Comparison of ENCODE assay signal across 1 cellular context in the genomic region with DNA sequence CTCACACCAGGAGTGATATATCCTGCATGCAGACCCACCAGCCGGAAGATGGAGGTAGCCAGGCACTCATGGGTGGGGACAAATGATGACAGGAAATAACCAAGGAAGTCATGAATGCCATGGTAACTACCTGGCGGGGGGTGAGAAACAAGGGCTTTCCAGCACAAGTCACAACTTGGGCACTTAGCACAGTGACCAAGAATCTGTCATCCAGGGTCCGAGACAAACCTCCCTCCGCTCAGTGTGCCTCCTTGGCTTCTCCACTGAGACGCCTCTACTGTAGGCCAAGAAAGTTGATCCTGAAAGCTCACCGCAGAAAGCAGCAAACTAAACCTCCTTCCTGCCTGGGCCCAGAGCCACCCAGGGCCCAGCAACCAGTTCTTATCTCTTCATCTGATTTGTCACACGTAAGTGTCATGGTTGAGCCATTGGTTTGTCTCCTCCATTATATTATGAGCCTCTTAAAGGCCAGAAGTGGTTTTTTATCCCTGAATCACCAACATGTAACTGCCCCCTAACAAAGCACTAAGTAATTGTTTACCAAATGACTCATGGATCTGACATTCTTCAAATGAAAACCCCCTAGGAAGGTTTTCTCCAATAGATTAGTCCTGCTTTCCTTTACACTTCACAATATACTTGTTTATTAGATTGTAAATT.
TF ChIP-seq lines count a peak whose summit lies in the region.

No MANE protein-coding gene starts in this region.

TF ChIP-seq in HCT116, 20 proteins besides CTCF, POLR2A, EP300 and RAD21 (continued from another document):
- TF ChIP-seq, protein P1, sequence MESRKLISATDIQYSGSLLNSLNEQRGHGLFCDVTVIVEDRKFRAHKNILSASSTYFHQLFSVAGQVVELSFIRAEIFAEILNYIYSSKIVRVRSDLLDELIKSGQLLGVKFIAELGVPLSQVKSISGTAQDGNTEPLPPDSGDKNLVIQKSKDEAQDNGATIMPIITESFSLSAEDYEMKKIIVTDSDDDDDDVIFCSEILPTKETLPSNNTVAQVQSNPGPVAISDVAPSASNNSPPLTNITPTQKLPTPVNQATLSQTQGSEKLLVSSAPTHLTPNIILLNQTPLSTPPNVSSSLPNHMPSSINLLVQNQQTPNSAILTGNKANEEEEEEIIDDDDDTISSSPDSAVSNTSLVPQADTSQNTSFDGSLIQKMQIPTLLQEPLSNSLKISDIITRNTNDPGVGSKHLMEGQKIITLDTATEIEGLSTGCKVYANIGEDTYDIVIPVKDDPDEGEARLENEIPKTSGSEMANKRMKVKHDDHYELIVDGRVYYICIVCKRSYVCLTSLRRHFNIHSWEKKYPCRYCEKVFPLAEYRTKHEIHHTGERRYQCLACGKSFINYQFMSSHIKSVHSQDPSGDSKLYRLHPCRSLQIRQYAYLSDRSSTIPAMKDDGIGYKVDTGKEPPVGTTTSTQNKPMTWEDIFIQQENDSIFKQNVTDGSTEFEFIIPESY (IDR thresholded peaks at IDR 0.05; ENCODE audit: extremely low read depth, insufficient replicate concordance, low read length) = no peak
- TF ChIP-seq FOSL1 (IDR thresholded peaks at IDR 0.05; ENCODE audit: low read depth) (peak; percentile 95), EZH2phosphoT487 (IDR thresholded peaks at IDR 0.05; ENCODE audit: borderline replicate concordance) (no peak), MAX (IDR thresholded peaks at IDR 0.05) (peak; percentile 64), ZNF274 (IDR thresholded peaks at IDR 0.05; ENCODE audit: low read depth, low read length) (no peak), CEBPB (IDR thresholded peaks at IDR 0.05; ENCODE audit: low read depth) (peak; percentile 71), EGR1 (IDR thresholded peaks at IDR 0.05; ENCODE audit: low read depth) (no peak)
